8 cellular contexts compared by ENCODE assay signal in the genomic region with DNA sequence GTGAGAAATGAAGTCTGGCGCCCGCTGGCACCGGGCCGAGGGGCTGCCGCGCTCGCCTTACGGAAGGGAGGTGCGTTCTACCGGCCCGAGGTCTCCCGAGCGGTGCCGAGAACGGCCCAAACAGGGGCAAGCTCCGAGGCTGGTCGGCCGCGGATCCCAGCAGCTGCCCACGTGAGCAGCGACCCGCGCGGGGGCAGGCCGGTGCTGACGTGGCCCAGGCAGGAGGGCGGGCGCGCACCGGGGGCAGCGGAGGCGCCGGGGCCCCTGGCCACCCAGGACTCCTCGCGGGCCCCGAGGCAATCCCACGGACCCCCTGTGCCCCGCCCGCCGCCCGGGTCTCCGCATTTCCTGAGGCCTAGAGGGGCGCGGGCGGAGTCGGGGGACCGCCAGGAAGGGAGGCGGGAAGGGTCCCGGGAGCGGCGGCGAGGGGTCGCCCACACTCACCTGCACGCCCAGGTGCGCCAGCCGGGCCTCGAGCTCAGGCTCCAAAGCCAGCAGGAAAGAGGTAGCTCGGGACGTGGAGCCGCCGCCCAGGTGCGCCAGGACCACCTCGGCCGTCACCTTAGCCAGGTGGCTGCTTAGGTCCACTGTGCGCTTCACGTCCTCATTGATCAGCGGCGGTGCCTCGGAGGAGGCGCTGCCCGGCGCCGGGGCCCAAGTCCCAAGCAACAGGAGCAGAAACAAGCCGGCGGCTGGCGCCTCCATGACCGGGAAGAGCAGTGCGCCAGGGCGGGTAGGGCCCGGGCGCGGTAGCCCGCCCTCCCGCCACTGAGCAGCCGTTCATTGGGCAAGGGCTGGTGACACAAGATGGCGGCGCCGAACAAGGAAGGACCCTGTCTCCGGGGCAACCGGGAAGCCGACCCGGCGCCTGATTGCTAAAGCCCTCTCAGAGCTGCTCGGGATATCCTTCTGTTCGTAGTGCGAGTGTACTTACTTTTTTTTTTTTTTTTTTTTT. TPM values are rescaled to one million over a fixed set of nuclear protein-coding genes. Genes with fewer than 3 reads are reported as not detected.
DNase-seq lines count a peak whose midpoint lies in the region; ATAC-seq, FAIRE-seq and TF ChIP-seq lines count a peak whose summit lies in the region.

RPN1 (minus strand) TSS at position 723 of the 955 bp plus-strand sequence; CDS start at position 705, 18 bp downstream.

- intact Hi-C loops in esophagus muscularis mucosa (cut with DNase I), result loop anchor here (1.0 to 5.0 kb wide), 2 partner anchors 30 to 33 kb away; no protein-coding TSS in a partner anchor

- H2AFZ ChIP-seq in GM23248 (peak within 1 kb of the TSS; percentile 92), Karpas-422 (ENCODE audit: low read length) (peak within 1 kb of the TSS; percentile 96)

- no peak for TF ChIP-seq EP300 in esophagus muscularis mucosa (IDR thresholded peaks at IDR 0.05)

- H3K9me3 Mint-ChIP-seq in activated T-cell treated with anti-CD3 and anti-CD28 coated beads, Interleukin-2, amount 50 U/mL, for 72 hours, result no peaks in the 10 kb centered on the region

- in situ Hi-C loops in GM23248 (cut with MboI), result loop anchor here (10.0 kb wide), 1 partner anchor 64 kb away; no protein-coding TSS in a partner anchor

- TF ChIP-seq POLR2A in esophagus muscularis mucosa (IDR thresholded peaks at IDR 0.05; ENCODE audit: low read depth), result peak; percentile 60

- no peaks in the 10 kb centered on the region for H3K9me3 ChIP-seq in DOHH2 (ENCODE audit: control insufficient read depth, insufficient read depth, low read length)
- H3K9me3 ChIP-seq in GM23248 (ENCODE audit: low read depth), result no peaks in the 10 kb centered on the region
- H3K9me3 ChIP-seq in Karpas-422 (ENCODE audit: low read length), result no peaks in the 10 kb centered on the region
- no peaks in the 10 kb centered on the region for H3K9me3 ChIP-seq in esophagus muscularis mucosa
- H3K9me3 ChIP-seq in muscle layer of duodenum (ENCODE audit: control insufficient read depth in 1 of 2, low read length in 2 of 2), result no peaks in the 10 kb centered on the region

- peaks cover 21% of the 10 kb centered on the region for H4K20me1 ChIP-seq in DOHH2 (ENCODE audit: control insufficient read depth, insufficient read depth, low read depth, low read length)
- peaks cover 10% of the 10 kb centered on the region; the same call in 1 of the 2 replicates for H4K20me1 ChIP-seq in GM23248 (ENCODE audit: insufficient read depth)
- H4K20me1 ChIP-seq in Karpas-422 (ENCODE audit: insufficient read depth, low read depth, low read length), result peaks cover 15% of the 10 kb centered on the region; the same call in 1 of the 2 replicates

- H3K36me3 Mint-ChIP-seq in activated T-cell treated with anti-CD3 and anti-CD28 coated beads, Interleukin-2, amount 50 U/mL, for 72 hours (ENCODE audit: insufficient read depth in 2 of 2), result peaks cover 0 to 5% of the 10 kb centered on the region in 2 donors

- peak within 1 kb of the TSS; percentile 94 for H3K4me3 ChIP-seq in DOHH2 (ENCODE audit: low read length)
- peak within 1 kb of the TSS; percentile 87 for H3K4me3 ChIP-seq in GM23248
- peak within 1 kb of the TSS; percentile 84 for H3K4me3 ChIP-seq in Karpas-422 (ENCODE audit: low read length)
- H3K4me3 ChIP-seq in esophagus muscularis mucosa, result peak within 1 kb of the TSS; percentile 82 to 100 (median 96)
- peak within 1 kb of the TSS; percentile 89 to 92 for H3K4me3 ChIP-seq in muscle layer of duodenum (ENCODE audit: low read depth in 1 of 2, low read length in 2 of 2)

- H3K4me2 ChIP-seq in DOHH2 (ENCODE audit: low read length) (peak within 1 kb of the TSS; percentile 90), GM23248 (ENCODE audit: unreplicated experiment) (peak within 1 kb of the TSS; percentile 100), Karpas-422 (ENCODE audit: low read depth, low read length, poor library complexity, severe bottlenecking) (peak within 1 kb of the TSS; percentile 87)

- FAIRE-seq in RCC 7860 (lab: Jason Lieb, UNC), result peak; percentile 14

- TF ChIP-seq CTCF in DOHH2 (IDR thresholded peaks at IDR 0.05; ENCODE audit: low read depth, low read length, poor library complexity, severe bottlenecking) (no peak), esophagus muscularis mucosa (IDR thresholded peaks at IDR 0.05) (no peak)

- H3K27me3 Mint-ChIP-seq in activated T-cell treated with anti-CD3 and anti-CD28 coated beads, Interleukin-2, amount 50 U/mL, for 72 hours (ENCODE audit: low read depth), result no peaks in the 10 kb centered on the region

- H3K27ac ChIP-seq in DOHH2 (ENCODE audit: low read depth, low read length) (peak within 1 kb of the TSS; percentile 70), GM23248 (peak within 1 kb of the TSS; percentile 93), Karpas-422 (ENCODE audit: low read length) (peak within 1 kb of the TSS; percentile 22), esophagus muscularis mucosa (replicated peaks in 1 of 4) (peak within 1 kb of the TSS; percentile 98 to 100 (median 98)), muscle layer of duodenum (ENCODE audit: low read length) (peak within 1 kb of the TSS; percentile 91)

- WGBS in GM23248 (ENCODE audit: low coverage in 1 of 2, low lambda C conversion rate in 2 of 2, missing lambda C conversion rate in 2 of 2), 2 experiments, result 0 to 1% methylated on average over 57 to 91 of the region's 96 CpGs
- WGBS in esophagus muscularis mucosa, result 0% methylated on average over 19 of the region's 96 CpGs

- H3K79me2 ChIP-seq in DOHH2 (ENCODE audit: control insufficient read depth, low read length) (peaks cover 53% of the 10 kb centered on the region), GM23248 (ENCODE audit: insufficient read depth) (peaks cover 57% of the 10 kb centered on the region), Karpas-422 (ENCODE audit: low read length) (peaks cover 53% of the 10 kb centered on the region)

- H3K9me2 ChIP-seq in DOHH2 (replicated peaks; ENCODE audit: control insufficient read depth, low read length) (no peaks in the 10 kb centered on the region), GM23248 (ENCODE audit: insufficient read depth) (no peaks in the 10 kb centered on the region), Karpas-422 (replicated peaks; ENCODE audit: insufficient read depth, low read length) (no peaks in the 10 kb centered on the region)

- H3K4me1 Mint-ChIP-seq in activated T-cell treated with anti-CD3 and anti-CD28 coated beads, Interleukin-2, amount 50 U/mL, for 72 hours (ENCODE audit: low read depth), result peaks cover 44% of the 10 kb centered on the region

- peak within 1 kb of the TSS; percentile 99 for H3K9ac ChIP-seq in GM23248
- peak within 1 kb of the TSS; percentile 99 for H3K9ac ChIP-seq in Karpas-422 (ENCODE audit: low read length)

- H3K27me3 ChIP-seq in DOHH2 (ENCODE audit: control insufficient read depth, low read length) (no peaks in the 10 kb centered on the region), GM23248 (replicated peaks; ENCODE audit: insufficient read depth) (no peaks in the 10 kb centered on the region), Karpas-422 (ENCODE audit: low read length) (no peaks in the 10 kb centered on the region), esophagus muscularis mucosa (no peaks in the 10 kb centered on the region), muscle layer of duodenum (ENCODE audit: low read depth, low read length) (no peaks in the 10 kb centered on the region)

- H3K36me3 ChIP-seq in DOHH2 (ENCODE audit: control insufficient read depth, low read length) (peaks cover 37% of the 10 kb centered on the region), GM23248 (ENCODE audit: low read depth) (no peaks in the 10 kb centered on the region), Karpas-422 (ENCODE audit: insufficient read depth, low read length) (peaks cover 10% of the 10 kb centered on the region; the same call in 1 of the 2 replicates), esophagus muscularis mucosa (peaks cover 0 to 3% (median 0%) of the 10 kb centered on the region in 4 donors), muscle layer of duodenum (ENCODE audit: control insufficient read depth in 1 of 2, insufficient read depth in 2 of 2, low read length in 2 of 2) (no peaks in the 10 kb centered on the region)

- H3K4me1 ChIP-seq in DOHH2 (ENCODE audit: control insufficient read depth, low read length) (peaks cover 25% of the 10 kb centered on the region), GM23248 (ENCODE audit: insufficient read depth) (peaks cover 8% of the 10 kb centered on the region; the same call in 1 of the 2 replicates), Karpas-422 (ENCODE audit: low read length) (peaks cover 14% of the 10 kb centered on the region), esophagus muscularis mucosa (peaks cover 12 to 43% (median 33%) of the 10 kb centered on the region in 4 donors), muscle layer of duodenum (ENCODE audit: control insufficient read depth in 1 of 2, insufficient read depth in 2 of 2, low read length in 2 of 2) (peaks cover 11 to 14% of the 10 kb centered on the region in 2 donors)

- peak; percentile 96 for ATAC-seq in activated T-cell treated with anti-CD3 and anti-CD28 coated beads, Interleukin-2, amount 50 U/mL, for 72 hours (replicated peaks in 1 of 2)

- peak within 1 kb of the TSS; percentile 98 for H3K27ac Mint-ChIP-seq in activated T-cell treated with anti-CD3 and anti-CD28 coated beads, Interleukin-2, amount 50 U/mL, for 72 hours

- H3F3A ChIP-seq in DOHH2 (ENCODE audit: control insufficient read depth, insufficient read depth) (0 out of 2 replicates have a peak, but pooled peaks cover 4% of the 10 kb centered on the region), GM23248 (ENCODE audit: insufficient read depth) (peaks cover 8% of the 10 kb centered on the region; the same call in 1 of the 2 replicates)

- peak within 1 kb of the TSS; percentile 89 to 93 for H3K4me3 Mint-ChIP-seq in activated T-cell treated with anti-CD3 and anti-CD28 coated beads, Interleukin-2, amount 50 U/mL, for 72 hours

- DNase-seq in GM23248, result peak; percentile 98
- DNase-seq in Karpas-422, result peak; percentile 98
- peak; percentile 89 for DNase-seq in RCC 7860 (ENCODE audit: low spot score)
- peak; percentile 96 to 97 for DNase-seq in activated T-cell treated with anti-CD3 and anti-CD28 coated beads, Interleukin-2, amount 50 U/mL, for 72 hours
- DNase-seq in esophagus muscularis mucosa (ENCODE audit: extremely low spot score), result peak; percentile 98
- peak; percentile 87 for DNase-seq in stimulated activated CD8-positive, alpha-beta memory T cell treated with anti-CD3 and anti-CD28 coated beads, Interleukin-7, amount 100 ng/mL, for 24 hours (ENCODE audit: low read depth)

RNA-seq across cellular contexts. Expression of gene RPN1, which starts in this region (rescaled TPM):
- total RNA-seq in GM23248 (2014; rRNA removed; shearing (Covaris generic)), result 393 and 395 TPM in 2 replicates
- polyA plus RNA-seq in GM23248 (2016; fragmentation: Nextera tagmentation; extraction: Ambion mirVana), result 330 and 345 TPM in 2 replicates
- total RNA-seq in Karpas-422 (2014; rRNA removed; shearing (Covaris generic); ENCODE audit: low replicate concordance), result 164 and 176 TPM in 2 replicates
- 100 to 1,000 TPM; 155 to 179 TPM for total RNA-seq in activated T-cell treated with anti-CD3 and anti-CD28 coated beads, Interleukin-2, amount 50 U/mL, for 72 hours
- 100 to 1,000 TPM; 131 to 198 (median 177) TPM for total RNA-seq in esophagus muscularis mucosa

Comparison
In these comparisons a context has a peak if more than half of its experiments do, and no peak if none do; other contexts are left out.
1. Peak in every context shown above with its lines: DNase-seq, ATAC-seq, H3K4me3 ChIP-seq and H3K27ac ChIP-seq.
2. H3K27ac ChIP-seq: peak in every context shown above with its lines; median percentile 98 in esophagus muscularis mucosa; 93 in GM23248; 91 in muscle layer of duodenum; 70 in DOHH2; 22 in Karpas-422.